Comparison of ENCODE assay signal across 18 cellular contexts in the genomic region with DNA sequence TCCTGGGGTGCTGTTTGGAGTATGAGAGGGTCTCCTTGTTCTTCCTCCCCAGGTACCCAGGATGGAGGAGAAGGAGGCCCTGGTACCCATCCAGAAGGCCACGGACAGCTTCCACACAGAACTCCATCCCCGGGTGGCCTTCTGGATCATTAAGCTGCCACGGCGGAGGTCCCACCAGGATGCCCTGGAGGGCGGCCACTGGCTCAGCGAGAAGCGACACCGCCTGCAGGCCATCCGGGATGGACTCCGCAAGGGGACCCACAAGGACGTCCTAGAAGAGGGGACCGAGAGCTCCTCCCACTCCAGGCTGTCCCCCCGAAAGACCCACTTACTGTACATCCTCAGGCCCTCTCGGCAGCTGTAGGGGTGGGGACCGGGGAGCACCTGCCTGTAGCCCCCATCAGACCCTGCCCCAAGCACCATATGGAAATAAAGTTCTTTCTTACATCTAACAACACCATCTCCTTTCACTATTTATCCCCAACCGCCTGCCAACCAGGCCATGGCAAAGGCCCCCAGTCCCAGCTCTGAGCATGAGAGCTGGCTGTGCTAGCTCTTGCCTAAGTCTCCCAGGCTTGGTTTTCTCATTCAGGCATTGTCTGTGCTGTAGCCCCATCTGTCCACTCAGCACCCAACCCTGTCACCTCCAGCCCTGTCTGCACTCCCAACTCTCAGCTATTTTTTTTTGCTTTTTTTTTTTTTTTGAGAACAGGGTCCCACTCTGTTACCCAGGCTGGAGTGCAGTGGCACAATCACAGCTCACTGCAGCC. TPM values are rescaled to one million over a fixed set of nuclear protein-coding genes. Genes with fewer than 3 reads are reported as not detected.
DNase-seq lines count a peak whose midpoint lies in the region; ATAC-seq and TF ChIP-seq lines count a peak whose summit lies in the region.
"Had no signal": no experiment of that assay in that cellular context is flagged by ENCODE, and none has a peak within 500 bp of the region (broad histone marks: within the 10 kb centered on the region; RNA-seq: fewer than 3 reads in every experiment).

No MANE protein-coding gene starts in this region.

- H3K27ac ChIP-seq in BLaER1 treated with 17β-estradiol and CSF1 and Interleukin-3, amounts not matched to agents 10 nM and 100 nM, result no peak overlapping the region
- H3K27ac ChIP-seq in sigmoid colon, result no peak overlapping the region
- H3K27ac ChIP-seq: GM23248 had no signal

- no peak for DNase-seq in nephron progenitor cell
- DNase-seq in sigmoid colon, result peak; percentile 37
- DNase-seq in NCI-H748 (lab: John Stamatoyannopoulos, UW; ENCODE audit: unreplicated experiment), result no peak
- DNase-seq in sciatic nerve (ENCODE audit: low spot score), result no peak
- DNase-seq: AML-193; C1 segment of cervical spinal cord; Calu3; CD4-positive, alpha-beta T cell; DMS 273 treated with DMSO at 0.1 percent for 48 hours; DMS79; GM23248; IMR-90 had no signal

- peaks cover 6% of the 10 kb centered on the region for H3K27me3 Mint-ChIP-seq in nephron progenitor cell (ENCODE audit: low read depth, poor library complexity)

- TF ChIP-seq CTCF in nephron progenitor cell (IDR thresholded peaks at IDR 0.05), result no peak
- no peak for TF ChIP-seq CTCF in sigmoid colon (IDR thresholded peaks at IDR 0.05)

- H3K36me3 Mint-ChIP-seq in nephron progenitor cell (ENCODE audit: low read depth), result peaks cover 5% of the 10 kb centered on the region

- H4K20me1 ChIP-seq in BLaER1 treated with 17β-estradiol and CSF1 and Interleukin-3, amounts not matched to agents 10 nM and 100 nM, result no peaks in the 10 kb centered on the region

- TF ChIP-seq POLR2A in sigmoid colon (IDR thresholded peaks at IDR 0.05), result no peak

- no peak for ATAC-seq in HG02884 (IDR thresholded peaks at IDR 0.05; ENCODE audit: unreplicated experiment)
- ATAC-seq in sciatic nerve, result no peak
- ATAC-seq: GM12878 had no signal

- H3K36me3 ChIP-seq in BLaER1 treated with 17β-estradiol and CSF1 and Interleukin-3, amounts not matched to agents 10 nM and 100 nM, result peaks cover 0 to 3% (median 0%) of the 10 kb centered on the region in 11 experiments; a peak in 2 of 22 replicates
- H3K36me3 ChIP-seq in sigmoid colon, result no peaks in the 10 kb centered on the region

- H3K9ac ChIP-seq in BLaER1 treated with 17β-estradiol and CSF1 and Interleukin-3, amounts not matched to agents 10 nM and 100 nM, result no peak overlapping the region
- H3K9ac ChIP-seq: GM23248 had no signal

- peaks cover 9 to 20% (median 13%) of the 10 kb centered on the region in 11 experiments for H3K9me3 ChIP-seq in BLaER1 treated with 17β-estradiol and CSF1 and Interleukin-3, amounts not matched to agents 10 nM and 100 nM (replicated peaks in 1 of 11)
- H3K9me3 ChIP-seq in sigmoid colon, result no peaks in the 10 kb centered on the region

- no peak for TF ChIP-seq EP300 in sigmoid colon (IDR thresholded peaks at IDR 0.05)

- peaks cover 0 to 36% (median 20%) of the 10 kb centered on the region in 10 experiments; a peak in 13 of 20 replicates for H3K4me1 ChIP-seq in BLaER1 treated with 17β-estradiol and CSF1 and Interleukin-3, amounts not matched to agents 10 nM and 100 nM
- no peaks in the 10 kb centered on the region for H3K4me1 ChIP-seq in sigmoid colon

- H3K9me3 Mint-ChIP-seq in nephron progenitor cell, result peaks cover 12% of the 10 kb centered on the region
- H3K9me3 Mint-ChIP-seq: CD4-positive, alpha-beta T cell had no signal

- H3K4me3 ChIP-seq in BLaER1 treated with 17β-estradiol and CSF1 and Interleukin-3, amounts not matched to agents 10 nM and 100 nM, result no peak overlapping the region
- no peak overlapping the region for H3K4me3 ChIP-seq in sigmoid colon
- H3K4me3 ChIP-seq: GM12878, GM23248 had no signal

- peak overlapping the region; percentile 57 for H3K27ac Mint-ChIP-seq in nephron progenitor cell
- H3K27ac Mint-ChIP-seq: CD4-positive, alpha-beta T cell had no signal

- peak overlapping the region in 8 of 11 experiments; percentile 6 to 68 (median 41); a peak in 10 of 22 replicates for H3K4me2 ChIP-seq in BLaER1 treated with 17β-estradiol and CSF1 and Interleukin-3, amounts not matched to agents 10 nM and 100 nM

- WGBS in sigmoid colon, 2 donors, result 85 to 87% methylated on average over 16 of the region's 16 CpGs

- intact Hi-C loops in sigmoid colon (cut with DNase I), result no loop called here
- intact Hi-C loops in sciatic nerve (cut with DNase I), result no loop called here

- 0 out of 22 replicates have a peak, but pooled peaks cover 0 to 4% (median 0%) of the 10 kb centered on the region in 11 experiments for H3K27me3 ChIP-seq in BLaER1 treated with 17β-estradiol and CSF1 and Interleukin-3, amounts not matched to agents 10 nM and 100 nM
- no peaks in the 10 kb centered on the region for H3K27me3 ChIP-seq in sigmoid colon

- H3K4me3 Mint-ChIP-seq in nephron progenitor cell, result no peak overlapping the region
- H3K4me3 Mint-ChIP-seq: CD4-positive, alpha-beta T cell had no signal

- H3K4me1 Mint-ChIP-seq in nephron progenitor cell, result peaks cover 7% of the 10 kb centered on the region

RNA-seq across cellular contexts. Expression of a gene that starts 11.2 kb away (rescaled TPM):
- total RNA-seq in sigmoid colon, result 1 to 10 TPM in 2 of 4 donors, not detected in 2; 1.8 to 2.0 TPM
- 1 to 10 TPM in 1 of 3 donors, under 1 TPM in 1, not detected in 1; 0.17 to 3.6 TPM for polyA plus RNA-seq in sigmoid colon
- 0.89 TPM for total RNA-seq in sciatic nerve
- total RNA-seq: Calu3; CD4-positive, alpha-beta T cell; GM12878; GM23248; IMR-90 had no signal
- polyA plus RNA-seq: GM12878, GM23248 had no signal

RNA-seq across cellular contexts. Expression of a gene that starts 12.6 kb away (rescaled TPM):
- total RNA-seq in sigmoid colon (10 to 100 TPM; 60.6 to 74.9 (median 61.3) TPM), sciatic nerve (33.0 TPM)
- polyA plus RNA-seq in sigmoid colon, result 10 to 100 TPM in 2 of 3 donors, 1 to 10 TPM in 1; 5.8 to 17.9 (median 10.2) TPM
- total RNA-seq: CD4-positive, alpha-beta T cell had no signal

RNA-seq across cellular contexts. Expression of a gene that starts 13.2 kb away (rescaled TPM):
- not detected for total RNA-seq in sigmoid colon
- under 1 TPM in 1 of 3 donors, not detected in 2; 0.04 TPM for polyA plus RNA-seq in sigmoid colon
- total RNA-seq in sciatic nerve, result not detected
- total RNA-seq: Calu3; CD4-positive, alpha-beta T cell; G401; GM12878; GM23248; HT-29; IMR-90 had no signal
- polyA plus RNA-seq: GM23248, IMR-90 had no signal

RNA-seq across cellular contexts. Expression of a gene that starts 39.6 kb away (rescaled TPM):
- total RNA-seq in sigmoid colon (10 to 100 TPM in 1 of 4 donors, 1 to 10 TPM in 3; 5.8 to 10.3 (median 9.2) TPM), sciatic nerve (21.3 TPM)
- polyA plus RNA-seq in sigmoid colon, result 100 to 1,000 TPM in 1 of 3 donors, 10 to 100 TPM in 1, 1 to 10 TPM in 1; 7.2 to 220 (median 14.3) TPM
- total RNA-seq: A673, Calu3, G401, GM23248, HT-29, IMR-90 had no signal
- polyA plus RNA-seq: IMR-90 had no signal

RNA-seq across cellular contexts. Expression of a gene that starts 48.4 kb away (rescaled TPM):
- not detected for total RNA-seq in sigmoid colon
- not detected for polyA plus RNA-seq in sigmoid colon
- total RNA-seq in sciatic nerve, result not detected
- total RNA-seq: A673; Calu3; CD4-positive, alpha-beta T cell; G401; GM12878; GM23248; HT-29; IMR-90 had no signal
- polyA plus RNA-seq: GM12878, GM23248, IMR-90 had no signal
